ENCODE assay signal across 23 cellular contexts in genomic region chr7:35820858-35821257, GRCh38. TPM values are rescaled to one million over a fixed set of nuclear protein-coding genes. Genes with fewer than 3 reads are reported as not detected.
DNase-seq lines count a peak whose midpoint lies in the region; ATAC-seq and TF ChIP-seq lines count a peak whose summit lies in the region.
"Had no signal": no experiment of that assay in that cellular context is flagged by ENCODE, and none has a peak within 500 bp of the region (broad histone marks: within the 10 kb centered on the region; RNA-seq: fewer than 3 reads in every experiment).

No MANE protein-coding gene starts in this region.

- peak overlapping the region; percentile 81 for H3K27ac ChIP-seq in cardiac muscle cell
- H3K27ac ChIP-seq: 22Rv1, C4-2B, HL-60, KMS-11 had no signal

- TF ChIP-seq CTCF in cardiac muscle cell (IDR thresholded peaks at IDR 0.05; ENCODE audit: low read depth, low read length) (no peak), glutamatergic neuron (IDR thresholded peaks at IDR 0.05; ENCODE audit: partially characterized antibody, unreplicated experiment) (peak; percentile 7), osteocyte (IDR thresholded peaks at IDR 0.05) (no peak)

- H3K9me3 Mint-ChIP-seq in glutamatergic neuron (ENCODE audit: unreplicated experiment) = peaks cover 10% of the 10 kb centered on the region
- peaks cover 43% of the 10 kb centered on the region for H3K9me3 Mint-ChIP-seq in osteocyte (ENCODE audit: unreplicated experiment)

- H3K36me3 ChIP-seq in cardiac muscle cell = no peaks in the 10 kb centered on the region

- H3K27me3 Mint-ChIP-seq in glutamatergic neuron (ENCODE audit: unreplicated experiment) = peaks cover 2% of the 10 kb centered on the region
- no peaks in the 10 kb centered on the region for H3K27me3 Mint-ChIP-seq in osteocyte (ENCODE audit: unreplicated experiment)

- H3K4me1 Mint-ChIP-seq in glutamatergic neuron (ENCODE audit: low read depth, unreplicated experiment) = peaks cover 2% of the 10 kb centered on the region
- peaks cover 54% of the 10 kb centered on the region for H3K4me1 Mint-ChIP-seq in osteocyte (ENCODE audit: unreplicated experiment)

- intact Hi-C loops in Right ventricle myocardium inferior (cut with DNase I) = no loop called here

- no peaks in the 10 kb centered on the region for H3K27me3 ChIP-seq in cardiac muscle cell

- DNase-seq in cardiac muscle cell (ENCODE audit: low read depth in 1 of 2, low spot score in 1 of 2) = peak in 1 of 2 donors; percentile 7
- DNase-seq in Right ventricle myocardium inferior (ENCODE audit: missing footprints) = no peak
- peak; percentile 34 for DNase-seq in SK-N-DZ (ENCODE audit: low spot score)
- no peak for DNase-seq in glutamatergic neuron
- DNase-seq in osteocyte (ENCODE audit: extremely low spot score, unreplicated experiment) = no peak
- no peak for DNase-seq in NCI-H2196 (lab: John Stamatoyannopoulos, UW; ENCODE audit: unreplicated experiment)
- no peak for DNase-seq in NCI-H2171 (lab: John Stamatoyannopoulos, UW)
- no peak for DNase-seq in HPDE6-E6E7 (ENCODE audit: extremely low spot score)
- DNase-seq: AML-193, DMS53, EL, H9, IMR-90, NCI-H1105, NCI-H146, NCI-H2029 treated with DMSO at 0.1 percent for 48 hours, NCI-H524 treated with DMSO at 0.1 percent for 48 hours, NCI-H82 had no signal

- H3K4me3 ChIP-seq in cardiac muscle cell = no peak overlapping the region

- H3K27ac Mint-ChIP-seq in glutamatergic neuron (ENCODE audit: unreplicated experiment) (no peak overlapping the region), osteocyte (ENCODE audit: unreplicated experiment) (peak overlapping the region; percentile 60)

- H3K4me3 Mint-ChIP-seq in glutamatergic neuron (ENCODE audit: unreplicated experiment) (no peak overlapping the region), osteocyte (ENCODE audit: unreplicated experiment) (peak overlapping the region; percentile 19)
- H3K4me3 Mint-ChIP-seq: H9 had no signal

- ATAC-seq in Right ventricle myocardium inferior = no peak
- ATAC-seq: Panc1 had no signal

- H3K9me3 ChIP-seq in cardiac muscle cell (ENCODE audit: low read depth) = no peaks in the 10 kb centered on the region

- H3K4me1 ChIP-seq in cardiac muscle cell (ENCODE audit: low read depth) = peaks cover 39% of the 10 kb centered on the region

- peaks cover 15% of the 10 kb centered on the region for H3K36me3 Mint-ChIP-seq in glutamatergic neuron (ENCODE audit: unreplicated experiment)
- peaks cover 27% of the 10 kb centered on the region for H3K36me3 Mint-ChIP-seq in osteocyte (ENCODE audit: unreplicated experiment)

RNA-seq across cellular contexts. Expression of gene SEPTIN7, which starts 20.0 kb away (rescaled TPM):
- 192 and 261 TPM in 2 replicates for total RNA-seq in cardiac muscle cell
- polyA plus RNA-seq in cardiac muscle cell = 560 and 582 TPM in 2 replicates
- total RNA-seq in Right ventricle myocardium inferior = 175 TPM
- 371 and 383 TPM in 2 replicates for polyA plus RNA-seq in SK-N-DZ (2014; cell fraction: cytosol; rRNA removed)
- polyA plus RNA-seq in SK-N-DZ (2014; cell fraction: nucleus; rRNA removed) = 148 and 191 TPM in 2 replicates
- total RNA-seq in glutamatergic neuron (ENCODE audit: unreplicated experiment) = 189 TPM
- total RNA-seq in osteocyte = 349 and 355 TPM in 2 replicates
